In the genomic region with DNA sequence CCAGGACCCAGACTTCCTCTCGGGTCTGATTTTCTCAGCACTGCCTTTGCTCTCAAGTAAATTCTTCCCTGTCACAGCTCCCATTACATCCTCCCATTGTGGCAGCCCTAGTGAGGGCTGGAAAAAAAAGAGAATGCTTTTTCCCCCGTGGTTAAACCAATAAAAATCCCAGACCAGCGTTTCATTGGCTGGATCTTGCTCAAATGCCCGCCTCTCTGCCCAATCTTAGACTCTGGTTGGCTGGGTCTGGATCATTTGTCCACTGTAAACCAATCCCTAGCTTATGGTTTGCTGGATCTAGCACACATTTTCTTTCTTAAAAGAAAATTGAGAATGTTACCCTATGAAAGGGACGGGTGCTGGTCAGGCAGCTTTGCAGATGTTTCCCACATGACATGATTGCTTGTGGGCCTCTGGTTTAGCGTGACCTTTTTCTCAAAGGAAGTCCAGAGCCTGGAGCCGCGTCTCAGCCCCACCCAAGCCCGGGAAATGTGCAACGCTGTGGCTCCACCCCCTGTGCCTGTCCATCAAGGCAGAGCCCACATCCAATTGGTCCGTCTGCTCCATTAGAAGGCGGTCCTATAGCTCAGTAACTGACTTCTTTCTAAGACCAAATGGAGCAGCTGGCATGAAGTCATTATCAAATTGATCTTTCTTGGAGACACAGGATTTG, we compare ENCODE assay signal across 1 cellular context.
TF ChIP-seq lines count a peak whose summit lies in the region.

No MANE protein-coding gene starts in this region.

TF ChIP-seq in K562, 482 proteins besides CTCF, POLR2A, EP300 and RAD21 (continued from another document):
- TF ChIP-seq, protein P1, sequence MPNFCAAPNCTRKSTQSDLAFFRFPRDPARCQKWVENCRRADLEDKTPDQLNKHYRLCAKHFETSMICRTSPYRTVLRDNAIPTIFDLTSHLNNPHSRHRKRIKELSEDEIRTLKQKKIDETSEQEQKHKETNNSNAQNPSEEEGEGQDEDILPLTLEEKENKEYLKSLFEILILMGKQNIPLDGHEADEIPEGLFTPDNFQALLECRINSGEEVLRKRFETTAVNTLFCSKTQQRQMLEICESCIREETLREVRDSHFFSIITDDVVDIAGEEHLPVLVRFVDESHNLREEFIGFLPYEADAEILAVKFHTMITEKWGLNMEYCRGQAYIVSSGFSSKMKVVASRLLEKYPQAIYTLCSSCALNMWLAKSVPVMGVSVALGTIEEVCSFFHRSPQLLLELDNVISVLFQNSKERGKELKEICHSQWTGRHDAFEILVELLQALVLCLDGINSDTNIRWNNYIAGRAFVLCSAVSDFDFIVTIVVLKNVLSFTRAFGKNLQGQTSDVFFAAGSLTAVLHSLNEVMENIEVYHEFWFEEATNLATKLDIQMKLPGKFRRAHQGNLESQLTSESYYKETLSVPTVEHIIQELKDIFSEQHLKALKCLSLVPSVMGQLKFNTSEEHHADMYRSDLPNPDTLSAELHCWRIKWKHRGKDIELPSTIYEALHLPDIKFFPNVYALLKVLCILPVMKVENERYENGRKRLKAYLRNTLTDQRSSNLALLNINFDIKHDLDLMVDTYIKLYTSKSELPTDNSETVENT (CRISPR knock-in tag; IDR thresholded peaks at IDR 0.05): no peak
- TF ChIP-seq PHB2 (IDR thresholded peaks at IDR 0.05; ENCODE audit: low read depth): no peak
- TF ChIP-seq, protein P2, sequence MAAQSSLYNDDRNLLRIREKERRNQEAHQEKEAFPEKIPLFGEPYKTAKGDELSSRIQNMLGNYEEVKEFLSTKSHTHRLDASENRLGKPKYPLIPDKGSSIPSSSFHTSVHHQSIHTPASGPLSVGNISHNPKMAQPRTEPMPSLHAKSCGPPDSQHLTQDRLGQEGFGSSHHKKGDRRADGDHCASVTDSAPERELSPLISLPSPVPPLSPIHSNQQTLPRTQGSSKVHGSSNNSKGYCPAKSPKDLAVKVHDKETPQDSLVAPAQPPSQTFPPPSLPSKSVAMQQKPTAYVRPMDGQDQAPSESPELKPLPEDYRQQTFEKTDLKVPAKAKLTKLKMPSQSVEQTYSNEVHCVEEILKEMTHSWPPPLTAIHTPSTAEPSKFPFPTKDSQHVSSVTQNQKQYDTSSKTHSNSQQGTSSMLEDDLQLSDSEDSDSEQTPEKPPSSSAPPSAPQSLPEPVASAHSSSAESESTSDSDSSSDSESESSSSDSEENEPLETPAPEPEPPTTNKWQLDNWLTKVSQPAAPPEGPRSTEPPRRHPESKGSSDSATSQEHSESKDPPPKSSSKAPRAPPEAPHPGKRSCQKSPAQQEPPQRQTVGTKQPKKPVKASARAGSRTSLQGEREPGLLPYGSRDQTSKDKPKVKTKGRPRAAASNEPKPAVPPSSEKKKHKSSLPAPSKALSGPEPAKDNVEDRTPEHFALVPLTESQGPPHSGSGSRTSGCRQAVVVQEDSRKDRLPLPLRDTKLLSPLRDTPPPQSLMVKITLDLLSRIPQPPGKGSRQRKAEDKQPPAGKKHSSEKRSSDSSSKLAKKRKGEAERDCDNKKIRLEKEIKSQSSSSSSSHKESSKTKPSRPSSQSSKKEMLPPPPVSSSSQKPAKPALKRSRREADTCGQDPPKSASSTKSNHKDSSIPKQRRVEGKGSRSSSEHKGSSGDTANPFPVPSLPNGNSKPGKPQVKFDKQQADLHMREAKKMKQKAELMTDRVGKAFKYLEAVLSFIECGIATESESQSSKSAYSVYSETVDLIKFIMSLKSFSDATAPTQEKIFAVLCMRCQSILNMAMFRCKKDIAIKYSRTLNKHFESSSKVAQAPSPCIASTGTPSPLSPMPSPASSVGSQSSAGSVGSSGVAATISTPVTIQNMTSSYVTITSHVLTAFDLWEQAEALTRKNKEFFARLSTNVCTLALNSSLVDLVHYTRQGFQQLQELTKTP (IDR thresholded peaks at IDR 0.05; ENCODE audit: low read depth in 1 of 2, partially characterized antibody in 2 of 2): no peak
